In genomic region chr14:34241185-34241711, GRCh38 we compare ENCODE assay signal across 19 cellular contexts.
DNase-seq lines count a peak whose midpoint lies in the region; ATAC-seq, FAIRE-seq and TF ChIP-seq lines count a peak whose summit lies in the region.
"Had no signal": no experiment of that assay in that cellular context is flagged by ENCODE, and none has a peak within 500 bp of the region (broad histone marks: within the 10 kb centered on the region; RNA-seq: fewer than 3 reads in every experiment).

No MANE protein-coding gene starts in this region.

- no peak for TF ChIP-seq POLR2A in GM12878 (IDR thresholded peaks at IDR 0.05; ENCODE audit: low read depth, low read length)
- no peak for TF ChIP-seq POLR2A in esophagus muscularis mucosa (IDR thresholded peaks at IDR 0.05; ENCODE audit: low read depth)

- H4K20me1 ChIP-seq in GM12878 (ENCODE audit: control insufficient read depth, insufficient read depth) = no peaks in the 10 kb centered on the region
- H4K20me1 ChIP-seq: BLaER1 treated with 17β-estradiol and CSF1 and Interleukin-3, amounts not matched to agents 10 nM and 100 nM had no signal

- RAD21 ChIA-PET in GM12878 (lab: Charles Lee; ENCODE audit: unreplicated experiment) = interaction anchor here (1.0 to 1.8 kb wide), 2 partner anchors 12 to 401 kb away, joined by 4 to 6 read pairs; no protein-coding TSS in a partner anchor

- H3K27me3 ChIP-seq in right atrium auricular region (no peaks in the 10 kb centered on the region), GM12878 (replicated peaks in 1 of 2; ENCODE audit: control insufficient read depth in 2 of 2, insufficient read depth in 2 of 2, low read length in 1 of 2) (no peaks in the 10 kb centered on the region; a peak in 1 of 4 replicates), esophagus muscularis mucosa (no peaks in the 10 kb centered on the region)
- H3K27me3 ChIP-seq: BLaER1 treated with 17β-estradiol and CSF1 and Interleukin-3, amounts not matched to agents 10 nM and 100 nM had no signal

- POLR2A ChIA-PET in GM12878 (lab: Charles Lee) = no interaction called here

- no TSS peak for BruUV-seq in GM12878 (replicated peaks; lab: Mats Ljungman, UMichigan)

- no peaks in the 10 kb centered on the region for H3K36me3 Mint-ChIP-seq in stimulated activated effector memory CD8-positive, alpha-beta T cell treated with anti-CD3 and anti-CD28 coated beads, Interleukin-12 subunit alpha, Interleukin-12 subunit beta, amount 100 ng/mL, for 72 hours
- H3K36me3 Mint-ChIP-seq: CD8-positive, alpha-beta memory T cell had no signal

- no peak for DNase-seq in left ventricle myocardium superior
- no peak for DNase-seq in right atrium auricular region (ENCODE audit: low spot score)
- DNase-seq in GM12878 (ENCODE audit: low read depth, low spot score) = no peak
- DNase-seq in esophagus muscularis mucosa (ENCODE audit: extremely low spot score) = peak; percentile 86
- no peak for DNase-seq in occipital lobe (lab: John Stamatoyannopoulos, UW)
- DNase-seq in stimulated activated effector memory CD8-positive, alpha-beta T cell treated with anti-CD3 and anti-CD28 coated beads, Interleukin-12 subunit alpha, Interleukin-12 subunit beta, amount 100 ng/mL, for 72 hours (ENCODE audit: low spot score in 2 of 2) = no peak
- DNase-seq: CD8-positive, alpha-beta memory T cell; COR-L47; DMS 273 treated with DMSO at 0.1 percent for 48 hours; DMS53; DND-41; EL; GM23248; H9 had no signal

- no peaks in the 10 kb centered on the region for H3K79me2 ChIP-seq in GM12878 (ENCODE audit: control insufficient read depth, insufficient read depth, low read length)

- FAIRE-seq in GM12878 (lab: Jason Lieb, UNC) = no peak
- FAIRE-seq: G401.6, GM12892, GM18507 had no signal

- peak overlapping the region in 1 of 2 donors; percentile 70 for H3K27ac ChIP-seq in right atrium auricular region
- H3K27ac ChIP-seq in GM12878 (ENCODE audit: control insufficient read depth, insufficient read depth) = no peak overlapping the region
- no peak overlapping the region for H3K27ac ChIP-seq in esophagus muscularis mucosa (replicated peaks in 1 of 4)
- H3K27ac ChIP-seq: BLaER1 treated with 17β-estradiol and CSF1 and Interleukin-3, amounts not matched to agents 10 nM and 100 nM; GM23248 had no signal

- H3K4me3 Mint-ChIP-seq in stimulated activated effector memory CD8-positive, alpha-beta T cell treated with anti-CD3 and anti-CD28 coated beads, Interleukin-12 subunit alpha, Interleukin-12 subunit beta, amount 100 ng/mL, for 72 hours = no peak overlapping the region
- H3K4me3 Mint-ChIP-seq: B cell, H9 had no signal

- in situ Hi-C loops in GM12878 (cut with MboI) = no loop called here

- intact Hi-C loops in left ventricle myocardium superior (cut with micrococcal nuclease) = no loop called here
- intact Hi-C loops in GM12878 (cut with micrococcal nuclease; ENCODE audit: unreplicated experiment) = no loop called here
- intact Hi-C loops in esophagus muscularis mucosa (cut with DNase I) = no loop called here

- no peaks in the 10 kb centered on the region for H3K9me3 ChIP-seq in right atrium auricular region
- H3K9me3 ChIP-seq in GM12878 (replicated peaks; ENCODE audit: control insufficient read depth, insufficient read depth, low read length) = no peaks in the 10 kb centered on the region
- no peaks in the 10 kb centered on the region for H3K9me3 ChIP-seq in esophagus muscularis mucosa
- H3K9me3 ChIP-seq: BLaER1 treated with 17β-estradiol and CSF1 and Interleukin-3, amounts not matched to agents 10 nM and 100 nM had no signal

- SMC1A ChIA-PET in GM12878 (lab: Charles Lee; ENCODE audit: uncharacterized antibody, unreplicated experiment) = interaction anchor here (1.0 to 2.1 kb wide), 6 partner anchors 10 to 438 kb away, joined by 3 to 7 read pairs (median 4); no protein-coding TSS in a partner anchor

- TF ChIP-seq RAD21 in GM12878 (IDR thresholded peaks at IDR 0.05; ENCODE audit: insufficient read depth, low read depth, low read length) = no peak

- H3K4me2 ChIP-seq in GM12878 (ENCODE audit: control insufficient read depth, insufficient read depth) = no peak overlapping the region
- H3K4me2 ChIP-seq: BLaER1 treated with 17β-estradiol and CSF1 and Interleukin-3, amounts not matched to agents 10 nM and 100 nM had no signal

- CTCF ChIA-PET in GM12878 (lab: Yijun Ruan, JAX) = interaction anchor here (0.7 to 1.7 kb wide), 6 partner anchors 13 to 403 kb away, joined by 3 to 7 read pairs (median 4); no protein-coding TSS in a partner anchor

- H3K9ac ChIP-seq in GM12878 (ENCODE audit: control insufficient read depth, insufficient read depth, low read length) = no peak overlapping the region
- H3K9ac ChIP-seq: BLaER1 treated with 17β-estradiol and CSF1 and Interleukin-3, amounts not matched to agents 10 nM and 100 nM; GM23248 had no signal

- no peak for TF ChIP-seq CTCF in right atrium auricular region (IDR thresholded peaks at IDR 0.05)
- no peak for TF ChIP-seq CTCF in GM12878 (IDR thresholded peaks at IDR 0.05 in 2 of 3, conservative IDR thresholded peaks at IDR 0.05 in 1 of 3; ENCODE audit: control insufficient read depth in 2 of 3, extremely low read depth in 1 of 3, insufficient read depth in 1 of 3, low read depth in 3 of 3, low read length in 3 of 3)
- no peak for TF ChIP-seq CTCF in esophagus muscularis mucosa (IDR thresholded peaks at IDR 0.05)

- ATAC-seq in left ventricle myocardium superior = peak; percentile 18
- ATAC-seq in GM12878 = no peak
- no peak for ATAC-seq in stimulated activated effector memory CD8-positive, alpha-beta T cell treated with anti-CD3 and anti-CD28 coated beads, Interleukin-12 subunit alpha, Interleukin-12 subunit beta, amount 100 ng/mL, for 72 hours

- H3K27ac Mint-ChIP-seq in stimulated activated effector memory CD8-positive, alpha-beta T cell treated with anti-CD3 and anti-CD28 coated beads, Interleukin-12 subunit alpha, Interleukin-12 subunit beta, amount 100 ng/mL, for 72 hours = no peak overlapping the region
- H3K27ac Mint-ChIP-seq: B cell; CD8-positive, alpha-beta memory T cell; H9 had no signal

- 64% methylated on average over 3 of the region's 3 CpGs for WGBS in GM12878 (ENCODE audit: insufficient coverage, insufficient replicate concordance, low lambda C conversion rate, missing lambda C conversion rate)
- WGBS in esophagus muscularis mucosa = 78% methylated on average over 3 of the region's 3 CpGs

- H3K4me1 Mint-ChIP-seq in stimulated activated effector memory CD8-positive, alpha-beta T cell treated with anti-CD3 and anti-CD28 coated beads, Interleukin-12 subunit alpha, Interleukin-12 subunit beta, amount 100 ng/mL, for 72 hours = no peaks in the 10 kb centered on the region
- H3K4me1 Mint-ChIP-seq: B cell; CD8-positive, alpha-beta memory T cell had no signal

- H3K9me3 Mint-ChIP-seq in stimulated activated effector memory CD8-positive, alpha-beta T cell treated with anti-CD3 and anti-CD28 coated beads, Interleukin-12 subunit alpha, Interleukin-12 subunit beta, amount 100 ng/mL, for 72 hours = no peaks in the 10 kb centered on the region
- H3K9me3 Mint-ChIP-seq: CD8-positive, alpha-beta memory T cell; H9 had no signal

- no peaks in the 10 kb centered on the region for H3K4me1 ChIP-seq in right atrium auricular region
- no peaks in the 10 kb centered on the region for H3K4me1 ChIP-seq in GM12878 (ENCODE audit: control insufficient read depth, insufficient read depth, low read length)
- H3K4me1 ChIP-seq in esophagus muscularis mucosa = peaks cover 3 to 34% (median 33%) of the 10 kb centered on the region in 4 donors
- H3K4me1 ChIP-seq: BLaER1 treated with 17β-estradiol and CSF1 and Interleukin-3, amounts not matched to agents 10 nM and 100 nM had no signal

- no peak overlapping the region for H2AFZ ChIP-seq in GM12878 (ENCODE audit: control insufficient read depth, low read depth, low read length)
- H2AFZ ChIP-seq: GM23248 had no signal

- H3K4me3 ChIP-seq in right atrium auricular region = peak overlapping the region in 1 of 2 donors; percentile 13
- no peak overlapping the region for H3K4me3 ChIP-seq in GM12878
- H3K4me3 ChIP-seq in esophagus muscularis mucosa = no peak overlapping the region
- H3K4me3 ChIP-seq: BLaER1 treated with 17β-estradiol and CSF1 and Interleukin-3, amounts not matched to agents 10 nM and 100 nM; GM23248 had no signal

- no peak for TF ChIP-seq EP300 in GM12878 (IDR thresholded peaks at IDR 0.05; ENCODE audit: borderline replicate concordance in 1 of 2, control insufficient read depth in 1 of 2, low read depth in 2 of 2, low read length in 2 of 2)
- TF ChIP-seq EP300 in esophagus muscularis mucosa (IDR thresholded peaks at IDR 0.05) = no peak

- H3K36me3 ChIP-seq in right atrium auricular region (no peaks in the 10 kb centered on the region), GM12878 (ENCODE audit: control insufficient read depth in 2 of 2, insufficient read depth in 2 of 2, low read length in 1 of 2) (no peaks in the 10 kb centered on the region), esophagus muscularis mucosa (no peaks in the 10 kb centered on the region)
- H3K36me3 ChIP-seq: BLaER1 treated with 17β-estradiol and CSF1 and Interleukin-3, amounts not matched to agents 10 nM and 100 nM had no signal

TF ChIP-seq in GM12878, 131 proteins besides CTCF, POLR2A, EP300 and RAD21:
- TF ChIP-seq NFXL1 (IDR thresholded peaks at IDR 0.05; ENCODE audit: borderline replicate concordance) (no peak), E4F1 (IDR thresholded peaks at IDR 0.05; ENCODE audit: borderline replicate concordance, partially characterized antibody) (peak; percentile 35)
